8 cellular contexts compared by ENCODE assay signal in the genomic region with DNA sequence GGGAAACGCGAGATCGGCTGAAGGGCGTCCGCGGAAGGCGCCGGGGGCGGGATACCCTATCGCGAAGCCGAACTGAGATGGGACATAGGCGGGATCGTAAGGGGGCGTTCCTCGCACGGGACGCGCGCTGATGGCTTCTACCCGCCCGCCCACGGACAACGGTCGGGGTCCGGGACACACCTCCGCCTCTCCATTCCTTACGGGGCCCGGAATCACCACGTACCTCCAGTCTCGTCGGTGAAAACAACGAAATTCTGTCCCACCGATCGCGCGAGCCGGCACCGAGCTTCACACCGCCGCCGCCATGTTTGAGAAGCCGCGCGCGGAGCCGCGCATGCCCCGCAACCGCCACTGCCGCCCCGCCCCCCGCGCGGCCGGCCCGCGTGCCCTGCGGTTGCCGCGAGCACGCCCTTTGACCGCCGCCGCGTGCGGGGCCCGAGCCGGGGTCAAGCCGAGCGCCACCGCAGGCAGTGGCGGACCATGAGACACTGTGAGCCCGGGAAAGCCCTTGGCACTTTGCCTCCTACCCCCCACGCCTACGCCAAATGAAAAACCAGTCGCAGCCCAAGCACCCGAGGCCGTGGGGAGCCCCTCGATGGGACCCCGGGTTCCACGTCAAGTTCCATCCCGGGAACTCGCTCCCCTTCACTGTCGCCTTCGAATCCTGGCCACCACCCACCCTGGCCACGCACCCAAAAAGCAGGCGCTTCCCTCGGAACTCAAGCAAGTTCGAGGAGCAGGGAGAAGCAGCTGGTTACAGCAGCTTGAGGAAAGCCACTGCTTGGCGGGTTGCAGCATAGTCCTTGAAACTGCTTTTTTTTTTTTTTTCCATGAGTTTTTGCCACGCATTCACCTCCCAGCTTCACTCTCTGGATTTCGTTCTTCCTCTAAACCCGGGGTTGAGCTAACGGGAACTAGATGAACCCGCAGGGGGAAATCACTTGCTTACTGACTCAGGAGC. TPM values are rescaled to one million over a fixed set of nuclear protein-coding genes. Genes with fewer than 3 reads are reported as not detected.
A peak's percentile ranks its signal among the peaks of the same experiment; 100 is the strongest.
DNase-seq lines count a peak whose midpoint lies in the region; ATAC-seq and TF ChIP-seq lines count a peak whose summit lies in the region.

TSS of gene SCML2 (minus strand) at position 320 of the 961 bp plus-strand sequence. CDS start 20,617 bp downstream, outside the sequence.

- ATAC-seq in naive thymus-derived CD4-positive, alpha-beta T cell, result peak; percentile 78
- no peak for ATAC-seq in thoracic aorta (ENCODE audit: insufficient number of reproducible peaks, low FRiP score, low read depth)

- peaks cover 0 to 10% (median 5%) of the 10 kb centered on the region in 7 donors for H3K4me1 Mint-ChIP-seq in naive thymus-derived CD4-positive, alpha-beta T cell

- H3K27ac Mint-ChIP-seq in naive thymus-derived CD4-positive, alpha-beta T cell, result peak within 1 kb of the TSS in 2 of 9 donors; percentile 52 to 59

- peaks cover 0 to 4% of the 10 kb centered on the region in 2 donors for H3K4me1 ChIP-seq in naive thymus-derived CD4-positive, alpha-beta T cell (ENCODE audit: control insufficient read depth in 2 of 2, insufficient read depth in 2 of 2, low read length in 2 of 2)
- no peaks in the 10 kb centered on the region for H3K4me1 ChIP-seq in thoracic aorta (ENCODE audit: control insufficient read depth in 1 of 2, low read depth in 2 of 2)

- CTCF ChIA-PET in naive thymus-derived CD4-positive, alpha-beta T cell (lab: Charles Lee), result interaction anchor here (0.6 to 1.0 kb wide), 2 partner anchors 10 to 22 kb away, joined by 3 read pairs; no protein-coding TSS in a partner anchor

- H3K9me3 Mint-ChIP-seq in naive thymus-derived CD4-positive, alpha-beta T cell, result no peaks in the 10 kb centered on the region

- in situ Hi-C loops in GM13977 (cut with MboI; ENCODE audit: low pct_unique_long_range_greater_than_20kb, low sequenced_read_pairs, unreplicated experiment), result no loop called here

- TF ChIP-seq CTCF in GM13977 (IDR thresholded peaks at IDR 0.05; ENCODE audit: extremely low read depth, insufficient read depth, missing control alignments) (no peak), thoracic aorta (IDR thresholded peaks at IDR 0.05) (no peak)

- H3K27me3 ChIP-seq in naive thymus-derived CD4-positive, alpha-beta T cell (ENCODE audit: control insufficient read depth in 2 of 2, insufficient read depth in 2 of 2, low read length in 2 of 2), result peaks cover 0 to 5% of the 10 kb centered on the region in 2 donors
- H3K27me3 ChIP-seq in thoracic aorta (replicated peaks; ENCODE audit: insufficient read depth), result no peaks in the 10 kb centered on the region

- H3K27me3 Mint-ChIP-seq in naive thymus-derived CD4-positive, alpha-beta T cell, result peaks cover 0 to 48% (median 2%) of the 10 kb centered on the region in 5 donors

- intact Hi-C loops in naive thymus-derived CD4-positive, alpha-beta T cell (cut with micrococcal nuclease), result loop anchor here (1.0 to 2.0 kb wide), 4 partner anchors 71 to 630 kb away; partner anchors contain the start of genes CDKL5 (in 2 of the 2) and PHKA2 (in 1 of the 2)

- peak within 1 kb of the TSS; percentile 71 to 88 (median 82) for H3K4me3 Mint-ChIP-seq in naive thymus-derived CD4-positive, alpha-beta T cell

- POLR2A ChIA-PET in naive thymus-derived CD4-positive, alpha-beta T cell (lab: Charles Lee), result interaction anchor here (1.2 kb wide), 1 partner anchor 70 kb away, joined by 3 read pairs; the partner anchor contains the start of gene CDKL5

- peak within 1 kb of the TSS; percentile 35 for H3K4me3 ChIP-seq in naive thymus-derived CD4-positive, alpha-beta T cell (ENCODE audit: low read length)
- H3K4me3 ChIP-seq in thoracic aorta, result peak within 1 kb of the TSS; percentile 76

- no peaks in the 10 kb centered on the region for H3K9me3 ChIP-seq in naive thymus-derived CD4-positive, alpha-beta T cell (ENCODE audit: control insufficient read depth in 2 of 3, low read length in 3 of 3)
- no peaks in the 10 kb centered on the region for H3K9me3 ChIP-seq in thoracic aorta

- H3K27ac ChIP-seq in naive thymus-derived CD4-positive, alpha-beta T cell (ENCODE audit: low read depth, low read length), result no peak within 1 kb of the TSS
- H3K27ac ChIP-seq in thoracic aorta, result no peak within 1 kb of the TSS

- no peaks in the 10 kb centered on the region for H3K36me3 ChIP-seq in naive thymus-derived CD4-positive, alpha-beta T cell (ENCODE audit: control insufficient read depth in 2 of 3, insufficient read depth in 3 of 3, low read length in 3 of 3)
- no peaks in the 10 kb centered on the region for H3K36me3 ChIP-seq in thoracic aorta

- H3K36me3 Mint-ChIP-seq in naive thymus-derived CD4-positive, alpha-beta T cell, result no peaks in the 10 kb centered on the region

- peak; percentile 48 for DNase-seq in GM13977 (ENCODE audit: low spot score)
- DNase-seq in NCI-H2227 treated with DMSO at 0.1 percent for 48 hours (lab: John Stamatoyannopoulos, UW), result peak; percentile 70
- DNase-seq in activated T-cell treated with anti-CD3 and anti-CD28 coated beads, Interleukin-2, amount 50 U/mL, for 48 hours, result peak; percentile 41 to 57
- DNase-seq in fibroblast of gingiva (ENCODE audit: low read depth), result peak; percentile 37
- peak; percentile 3 to 48 (median 23) for DNase-seq in naive thymus-derived CD4-positive, alpha-beta T cell
- no peak for DNase-seq in thoracic aorta (ENCODE audit: low spot score)
- DNase-seq in UCSD-AML1 (lab: John Stamatoyannopoulos, UW; ENCODE audit: unreplicated experiment), result no peak
- no peak for DNase-seq in DMS153 (lab: John Stamatoyannopoulos, UW)

RNA-seq across cellular contexts. Expression of gene SCML2, which starts in this region (rescaled TPM):
- 1 to 10 TPM in 4 of 5 experiments, under 1 TPM in 1; 0.96 to 2.2 (median 1.4) TPM for total RNA-seq in naive thymus-derived CD4-positive, alpha-beta T cell
- polyA plus RNA-seq in naive thymus-derived CD4-positive, alpha-beta T cell, result 1 to 10 TPM in 1 of 2 donors, under 1 TPM in 1; 0.64 to 1.7 TPM
- 1 to 10 TPM in 1 of 2 donors, under 1 TPM in 1; 0.81 to 2.0 TPM for total RNA-seq in thoracic aorta

Comparison
In these comparisons a context has a peak if more than half of its experiments do, and no peak if none do; other contexts are left out.
1. DNase-seq: peak in GM13977 (single experiment), NCI-H2227 treated with DMSO at 0.1 percent for 48 hours (single experiment), activated T-cell treated with anti-CD3 and anti-CD28 coated beads, Interleukin-2, amount 50 U/mL, for 48 hours (2 of 2), fibroblast of gingiva (single experiment) and naive thymus-derived CD4-positive, alpha-beta T cell (9 of 9); none in thoracic aorta (single experiment), UCSD-AML1 (single experiment) and DMS153 (single experiment).